ENCODE assay signal across 8 cellular contexts in genomic region chr2:144515425-144515693, GRCh38. TPM values are rescaled to one million over a fixed set of nuclear protein-coding genes. Genes with fewer than 3 reads are reported as not detected.
DNase-seq lines count a peak whose midpoint lies in the region; ATAC-seq and TF ChIP-seq lines count a peak whose summit lies in the region.

No MANE protein-coding gene starts in this region.

- no peaks in the 10 kb centered on the region for H3K27me3 ChIP-seq in tibial artery

- H3K4me3 ChIP-seq in mesodermal cell (ENCODE audit: extremely low read depth, insufficient read depth, low read length, poor library complexity, severe bottlenecking) (peak overlapping the region; percentile 70), tibial artery (peak overlapping the region; percentile 71 to 73)

- H3K36me3 ChIP-seq in mesodermal cell (ENCODE audit: control insufficient read depth, insufficient read depth, low read length) (peaks cover 39% of the 10 kb centered on the region), tibial artery (no peaks in the 10 kb centered on the region)

- H3K27ac ChIP-seq in mesodermal cell (ENCODE audit: low read depth, low read length, severe bottlenecking) = peak overlapping the region; percentile 94
- peak overlapping the region; percentile 97 to 99 for H3K27ac ChIP-seq in tibial artery

- peaks cover 49% of the 10 kb centered on the region for H3K27me3 Mint-ChIP-seq in activated T-cell treated with anti-CD3 and anti-CD28 coated beads, Interleukin-2, amount 50 U/mL, for 4 hours (ENCODE audit: low read depth)
- peaks cover 38% of the 10 kb centered on the region for H3K27me3 Mint-ChIP-seq in brain

- TF ChIP-seq CTCF in brain (conservative IDR thresholded peaks at IDR 0.05) = no peak
- TF ChIP-seq CTCF in tibial artery (IDR thresholded peaks at IDR 0.05) = no peak

- no peak for DNase-seq in activated T-cell treated with anti-CD3 and anti-CD28 coated beads, Interleukin-2, amount 50 U/mL, for 4 hours
- DNase-seq in activated T-cell treated with anti-CD3 and anti-CD28 coated beads for 4 hours (no peak), tibial artery (no peak), ureter (ENCODE audit: low spot score) (no peak), NCI-H187 (lab: John Stamatoyannopoulos, UW) (no peak)
- DNase-seq in activated CD8-positive, alpha-beta memory T cell treated with anti-CD3 and anti-CD28 coated beads, Interleukin-2, amount 50 U/mL, for 4 hours = no peak

- peak overlapping the region; percentile 98 to 99 (median 99) for H3K27ac Mint-ChIP-seq in brain

- intact Hi-C loops in tibial artery (cut with DNase I; ENCODE audit: low total_unique reads) = loop anchor here (5.0 kb wide), 2 partner anchors 68 to 183 kb away; a partner anchor contains a TSS

- no peak for ATAC-seq in activated T-cell treated with anti-CD3 and anti-CD28 coated beads, Interleukin-2, amount 50 U/mL, for 4 hours

- no peaks in the 10 kb centered on the region for H3K9me3 Mint-ChIP-seq in activated T-cell treated with anti-CD3 and anti-CD28 coated beads, Interleukin-2, amount 50 U/mL, for 4 hours
- H3K9me3 Mint-ChIP-seq in brain = peaks cover 0 to 3% (median 0%) of the 10 kb centered on the region in 5 experiments

- H3K36me3 Mint-ChIP-seq in activated T-cell treated with anti-CD3 and anti-CD28 coated beads, Interleukin-2, amount 50 U/mL, for 4 hours (ENCODE audit: insufficient read depth) = peaks cover 5% of the 10 kb centered on the region
- peaks cover 39% of the 10 kb centered on the region for H3K36me3 Mint-ChIP-seq in brain

- peak overlapping the region; percentile 89 for H3K4me3 Mint-ChIP-seq in activated T-cell treated with anti-CD3 and anti-CD28 coated beads, Interleukin-2, amount 50 U/mL, for 4 hours
- H3K4me3 Mint-ChIP-seq in brain = peak overlapping the region; percentile 89 to 96 (median 92)

- no peaks in the 10 kb centered on the region for H3K9me3 ChIP-seq in mesodermal cell (ENCODE audit: control insufficient read depth, low read length)
- no peaks in the 10 kb centered on the region for H3K9me3 ChIP-seq in tibial artery

- H3K4me1 Mint-ChIP-seq in activated T-cell treated with anti-CD3 and anti-CD28 coated beads, Interleukin-2, amount 50 U/mL, for 4 hours (ENCODE audit: low read depth) = peaks cover 46% of the 10 kb centered on the region
- H3K4me1 Mint-ChIP-seq in brain = peaks cover 49% of the 10 kb centered on the region

- WGBS in mesodermal cell (ENCODE audit: insufficient coverage in 2 of 2), 2 experiments = 13% methylated on average over 1 of the region's 3 CpGs; no CpG with 5 or more reads in 1 of the 2 experiments

- H3K4me1 ChIP-seq in mesodermal cell (ENCODE audit: control insufficient read depth, insufficient read depth, low read length, poor library complexity, severe bottlenecking) (peaks cover 42% of the 10 kb centered on the region), tibial artery (peaks cover 0 to 34% (median 11%) of the 10 kb centered on the region in 4 donors)

RNA-seq across cellular contexts. Expression of gene ZEB2, which starts 4.6 kb away (rescaled TPM):
- total RNA-seq in activated T-cell treated with anti-CD3 and anti-CD28 coated beads, Interleukin-2, amount 50 U/mL, for 4 hours = 10 to 100 TPM; 14.4 to 35.9 (median 25.1) TPM
- polyA plus RNA-seq in brain (ENCODE audit: insufficient read depth, low read depth, low replicate concordance) = 28.2 TPM
- 70.9 TPM for polyA plus RNA-seq in mesodermal cell (2013, experiment 1 of 2)
- 70.0 TPM for polyA plus RNA-seq in mesodermal cell (2013, experiment 2 of 2)
- total RNA-seq in ureter = 92.4 TPM
